In the genomic region with DNA sequence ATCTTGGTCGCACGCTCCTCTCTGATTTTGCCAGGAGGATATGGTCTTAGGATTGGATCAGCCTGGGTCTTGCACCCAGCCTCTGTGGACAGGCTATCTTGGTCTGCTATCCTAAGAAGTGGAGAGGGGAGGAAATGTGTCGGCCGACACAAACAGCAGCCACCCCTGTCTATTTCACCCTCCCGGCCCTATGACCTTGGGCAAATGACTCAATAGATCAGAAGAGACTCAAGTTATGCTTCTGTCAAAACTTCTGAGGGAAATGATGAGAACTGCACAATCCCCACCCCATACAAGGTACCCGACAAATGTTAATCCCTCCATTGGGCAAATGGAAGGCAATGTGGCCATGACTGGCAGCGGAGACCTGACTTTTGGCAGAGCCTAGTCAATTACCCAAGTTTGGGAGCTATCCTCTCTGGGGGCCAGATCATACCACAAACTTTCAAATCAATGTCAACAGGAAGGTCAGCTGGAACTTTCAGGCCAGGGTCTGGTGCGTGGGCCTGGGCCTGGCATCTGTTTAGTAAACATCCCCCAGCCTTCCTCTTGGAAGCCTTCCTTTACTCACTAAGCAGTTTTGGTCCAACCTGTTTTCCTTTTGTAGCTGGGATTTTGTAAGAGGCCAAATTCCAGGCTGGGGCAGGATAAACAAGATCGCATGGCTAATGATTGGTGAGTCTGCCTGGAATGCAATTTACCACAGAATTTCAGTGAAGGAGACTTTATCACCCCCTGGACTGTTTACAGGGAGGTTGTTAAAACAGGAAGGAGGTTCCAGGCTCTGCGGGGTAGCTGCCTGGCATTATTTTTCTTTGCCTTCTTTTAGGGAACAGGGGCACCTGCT, we compare ENCODE assay signal across 9 cellular contexts.
DNase-seq lines count a peak whose midpoint lies in the region; ATAC-seq and TF ChIP-seq lines count a peak whose summit lies in the region.
"Had no signal": no experiment of that assay in that cellular context is flagged by ENCODE, and none has a peak within 500 bp of the region (broad histone marks: within the 10 kb centered on the region; RNA-seq: fewer than 3 reads in every experiment).

No MANE protein-coding gene starts in this region.

- H3K27me3 Mint-ChIP-seq in CD8-positive, alpha-beta T cell (ENCODE audit: low read depth) = no peaks in the 10 kb centered on the region
- H3K27me3 Mint-ChIP-seq: activated naive CD8-positive, alpha-beta T cell treated with anti-CD3 and anti-CD28 coated beads, Interleukin-2, amount 10 ng/mL, durations not matched to agents 7 days and 5 days had no signal

- H3K4me1 Mint-ChIP-seq in CD8-positive, alpha-beta T cell (ENCODE audit: low read depth) = peaks cover 6% of the 10 kb centered on the region

- intact Hi-C loops in thyroid gland (cut with DNase I) = no loop called here
- intact Hi-C loops in CD8-positive, alpha-beta T cell (cut with DNase I, micrococcal nuclease) = no loop called here

- H3K27me3 ChIP-seq in thyroid gland = no peaks in the 10 kb centered on the region
- no peaks in the 10 kb centered on the region for H3K27me3 ChIP-seq in CD8-positive, alpha-beta T cell (ENCODE audit: insufficient read depth, low read length)

- TF ChIP-seq CTCF in thyroid gland (IDR thresholded peaks at IDR 0.05) = no peak
- TF ChIP-seq CTCF in CD8-positive, alpha-beta T cell (IDR thresholded peaks at IDR 0.05) = no peak

- no peak overlapping the region for H3K4me3 ChIP-seq in thyroid gland (replicated peaks in 1 of 3)
- no peak overlapping the region for H3K4me3 ChIP-seq in CD8-positive, alpha-beta T cell (ENCODE audit: low read depth, low read length)

- H3K9me3 ChIP-seq in thyroid gland = no peaks in the 10 kb centered on the region
- no peaks in the 10 kb centered on the region for H3K9me3 ChIP-seq in CD8-positive, alpha-beta T cell (ENCODE audit: low read length)

- TF ChIP-seq POLR2A in thyroid gland (IDR thresholded peaks at IDR 0.05) = peak in 1 of 2 donors; percentile 64

- no peak overlapping the region for H3K4me3 Mint-ChIP-seq in CD8-positive, alpha-beta T cell
- H3K4me3 Mint-ChIP-seq: activated naive CD8-positive, alpha-beta T cell treated with anti-CD3 and anti-CD28 coated beads, Interleukin-2, amount 10 ng/mL, durations not matched to agents 7 days and 5 days had no signal

- DNase-seq in HuH-7 (ENCODE audit: low spot score) (peak; percentile 72), brain pericyte (ENCODE audit: low read depth, low spot score) (peak; percentile 40), left lobe of liver (ENCODE audit: low spot score) (peak; percentile 93), thyroid gland (peak; percentile 72 to 78), KG1 (lab: John Stamatoyannopoulos, UW) (no peak)
- no peak for DNase-seq in stimulated activated CD4-positive, alpha-beta T cell treated with anti-CD3 and anti-CD28 coated beads, Interleukin-4, amount 100 ng/mL, for 1 hour
- no peak for DNase-seq in CD8-positive, alpha-beta T cell
- DNase-seq: activated naive CD8-positive, alpha-beta T cell treated with anti-CD3 and anti-CD28 coated beads, Interleukin-2, amount 10 ng/mL, durations not matched to agents 7 days and 5 days had no signal

- no peak overlapping the region for H3K27ac Mint-ChIP-seq in CD8-positive, alpha-beta T cell
- H3K27ac Mint-ChIP-seq: activated naive CD8-positive, alpha-beta T cell treated with anti-CD3 and anti-CD28 coated beads, Interleukin-2, amount 10 ng/mL, durations not matched to agents 7 days and 5 days had no signal

- WGBS in thyroid gland, 2 donors = 64 to 74% methylated on average over 10 of the region's 10 CpGs

- no peaks in the 10 kb centered on the region for H3K36me3 ChIP-seq in thyroid gland
- H3K36me3 ChIP-seq in CD8-positive, alpha-beta T cell (ENCODE audit: insufficient read depth, low read length) = no peaks in the 10 kb centered on the region

- CTCF ChIA-PET in CD8-positive, alpha-beta T cell (lab: Charles Lee) = no interaction called here

- peaks cover 12% of the 10 kb centered on the region for H3K9me3 Mint-ChIP-seq in CD8-positive, alpha-beta T cell

- H3K27ac ChIP-seq in thyroid gland = peak overlapping the region; percentile 93 to 99 (median 94)
- no peak overlapping the region for H3K27ac ChIP-seq in CD8-positive, alpha-beta T cell (ENCODE audit: low read depth, low read length)

- H3K36me3 Mint-ChIP-seq in CD8-positive, alpha-beta T cell = no peaks in the 10 kb centered on the region
- H3K36me3 Mint-ChIP-seq: activated naive CD8-positive, alpha-beta T cell treated with anti-CD3 and anti-CD28 coated beads, Interleukin-2, amount 10 ng/mL, durations not matched to agents 7 days and 5 days had no signal

- POLR2A ChIA-PET in CD8-positive, alpha-beta T cell (lab: Charles Lee) = no interaction called here

- ATAC-seq in left lobe of liver (peak; percentile 78), HG02840 (IDR thresholded peaks at IDR 0.05; ENCODE audit: low FRiP score, unreplicated experiment) (no peak)
- no peak for ATAC-seq in CD8-positive, alpha-beta T cell

- H3K4me1 ChIP-seq in thyroid gland = peaks cover 34 to 51% of the 10 kb centered on the region in 2 donors
- H3K4me1 ChIP-seq in CD8-positive, alpha-beta T cell (ENCODE audit: insufficient read depth, low read length) = no peaks in the 10 kb centered on the region

Comparison
In these comparisons a context has a peak if more than half of its experiments do, and no peak if none do; other contexts are left out.
1. DNase-seq: peak in HuH-7 (single experiment), brain pericyte (single experiment), left lobe of liver (single experiment) and thyroid gland (2 of 2); none in stimulated activated CD4-positive, alpha-beta T cell treated with anti-CD3 and anti-CD28 coated beads, Interleukin-4, amount 100 ng/mL, for 1 hour (single experiment), CD8-positive, alpha-beta T cell (0 of 7) and KG1 (single experiment).